In the genomic region with DNA sequence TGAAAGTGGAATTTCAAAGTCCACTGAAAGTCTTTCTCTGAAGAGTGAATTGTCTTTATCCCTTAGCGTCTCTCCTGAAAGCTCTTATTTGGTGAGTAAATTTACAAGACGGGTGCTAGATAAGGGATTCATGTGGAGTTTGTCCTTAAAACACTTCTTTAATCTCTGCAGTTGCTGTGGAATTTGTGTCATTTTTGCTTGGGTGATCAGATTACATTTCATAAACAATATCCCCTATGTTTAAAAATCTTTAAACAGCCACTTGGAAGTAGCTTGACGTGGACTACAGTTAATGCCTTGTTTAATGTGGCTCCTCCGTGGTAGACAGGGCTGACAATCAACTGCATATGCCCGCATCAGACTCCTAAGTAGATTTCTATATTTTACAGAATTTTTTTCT, we compare ENCODE assay signal across 23 cellular contexts.
DNase-seq lines count a peak whose midpoint lies in the region; ATAC-seq, FAIRE-seq and TF ChIP-seq lines count a peak whose summit lies in the region.
"Had no signal": no experiment of that assay in that cellular context is flagged by ENCODE, and none has a peak within 500 bp of the region (broad histone marks: within the 10 kb centered on the region; RNA-seq: fewer than 3 reads in every experiment).

No MANE protein-coding gene starts in this region.

- ATAC-seq in A549 (no peak), HG02623 (IDR thresholded peaks at IDR 0.05; ENCODE audit: unreplicated experiment) (no peak), HG02798 (IDR thresholded peaks at IDR 0.05; ENCODE audit: poor library complexity, unreplicated experiment) (no peak)
- ATAC-seq: gastroesophageal sphincter; left cardiac atrium; naive thymus-derived CD4-positive, alpha-beta T cell; sciatic nerve; stimulated activated effector memory CD8-positive, alpha-beta T cell treated with anti-CD3 and anti-CD28 coated beads, Interleukin-12 subunit alpha, Interleukin-12 subunit beta, amount 100 ng/mL, for 72 hours had no signal

- H3K9me3 ChIP-seq in A549 (no peaks in the 10 kb centered on the region), SK-N-MC (ENCODE audit: low read depth, low read length) (no peaks in the 10 kb centered on the region), ovary (no peaks in the 10 kb centered on the region)
- H3K9me3 ChIP-seq: gastroesophageal sphincter had no signal

- POLR2A ChIA-PET in A549 (lab: Yijun Ruan, JAX) = interaction anchor here (0.6 to 1.2 kb wide), 2 partner anchors 146 to 405 kb away, joined by 4 to 5 read pairs; partner anchors contain the start of gene CYP24A1

- peak overlapping the region; percentile 43 for H3K9ac ChIP-seq in SK-N-MC (ENCODE audit: insufficient read length)

- 10% methylated on average over 5 of the region's 5 CpGs for WGBS in A549 (ENCODE audit: missing lambda C conversion rate)
- WGBS in ovary, 3 donors = 29 to 51% (median 37%) methylated on average over 5 of the region's 5 CpGs

- FAIRE-seq in A549 (lab: Jason Lieb, UNC) = no peak
- FAIRE-seq: GM19239 had no signal

- H3K4me2 ChIP-seq in A549 = peak overlapping the region; percentile 73

- no peak for TF ChIP-seq POLR2A in A549 (IDR thresholded peaks at IDR 0.05; ENCODE audit: low read length)
- TF ChIP-seq POLR2A in ovary (IDR thresholded peaks at IDR 0.05) = no peak

- H3K4me3 ChIP-seq in A549 (no peak overlapping the region), SK-N-MC (no peak overlapping the region), ovary (no peak overlapping the region)
- H3K4me3 ChIP-seq: gastroesophageal sphincter had no signal

- no peak for TF ChIP-seq RAD21 in A549 (conservative IDR thresholded peaks at IDR 0.05 in 1 of 2, IDR thresholded peaks at IDR 0.05 in 1 of 2)

- DNase-seq in A549 (ENCODE audit: low read depth in 1 of 2, low spot score in 1 of 2) = peak in 1 of 2 experiments; percentile 33
- peak; percentile 47 for DNase-seq in HS-27A (ENCODE audit: low read depth)
- no peak for DNase-seq in SK-N-MC (ENCODE audit: low read depth, low spot score)
- DNase-seq in foreskin melanocyte = peak; percentile 74
- no peak for DNase-seq in ovary
- DNase-seq in SKM-1 (lab: John Stamatoyannopoulos, UW; ENCODE audit: unreplicated experiment) = no peak
- DNase-seq: activated B cell treated with CpG ODN at 0.5 μM for 24 hours; activated CD4-positive, alpha-beta T cell treated with anti-CD3 and anti-CD28 coated beads, Interleukin-2, amount 50 U/mL, for 48 hours; activated naive CD4-positive, alpha-beta T cell treated with Interleukin-2 at 50 U/mL for 16 hours; caudate nucleus; CD4-positive, CD25-positive, alpha-beta regulatory T cell; GF-D8; left cardiac atrium; naive thymus-derived CD4-positive, alpha-beta T cell; NCI-H748 treated with DMSO at 0.1 percent for 48 hours; SIG-M5 had no signal

- CTCF ChIA-PET in A549 (lab: Yijun Ruan, JAX) = interaction anchor here (1.0 to 1.4 kb wide), 2 partner anchors 13 to 171 kb away, joined by 3 to 6 read pairs; no protein-coding TSS in a partner anchor

- H3K4me1 ChIP-seq in A549 (peaks cover 68% of the 10 kb centered on the region), ovary (ENCODE audit: insufficient read depth) (no peaks in the 10 kb centered on the region)

- H3K27ac ChIP-seq in A549 = peak overlapping the region; percentile 79 to 92
- H3K27ac ChIP-seq in SK-N-MC = peak overlapping the region; percentile 65; the same call in 1 of the 2 replicates
- no peak overlapping the region for H3K27ac ChIP-seq in ovary
- H3K27ac ChIP-seq: epithelial cell of prostate, gastroesophageal sphincter had no signal

- intact Hi-C loops in ovary (cut with DNase I) = no loop called here

- no peaks in the 10 kb centered on the region for H3K36me3 ChIP-seq in SK-N-MC (ENCODE audit: insufficient read depth, low read length)
- H3K36me3 ChIP-seq in ovary = no peaks in the 10 kb centered on the region
- H3K36me3 ChIP-seq: gastroesophageal sphincter had no signal

- TF ChIP-seq CTCF in A549 (IDR thresholded peaks at IDR 0.05) (no peak), ovary (IDR thresholded peaks at IDR 0.05) (no peak)

- no peaks in the 10 kb centered on the region for H3K27me3 ChIP-seq in ovary
- H3K27me3 ChIP-seq: gastroesophageal sphincter had no signal

- TF ChIP-seq EP300 in A549 (IDR thresholded peaks at IDR 0.05) (no peak), ovary (IDR thresholded peaks at IDR 0.05) (no peak)

TF ChIP-seq in A549, 52 proteins besides CTCF, POLR2A, EP300 and RAD21:
- TF ChIP-seq JUN (IDR thresholded peaks at IDR 0.05) = no peak
- no peak for TF ChIP-seq ZFP36 (IDR thresholded peaks at IDR 0.05; ENCODE audit: borderline replicate concordance, partially characterized antibody)
- TF ChIP-seq HOXA7 (CRISPR knock-in tag; IDR thresholded peaks at IDR 0.05) = no peak
- TF ChIP-seq ESRRA (IDR thresholded peaks at IDR 0.05; ENCODE audit: borderline replicate concordance, low read length) = no peak
- no peak for TF ChIP-seq MAFK (IDR thresholded peaks at IDR 0.05; ENCODE audit: partially characterized antibody)
- TF ChIP-seq GATA3 (IDR thresholded peaks at IDR 0.05; ENCODE audit: borderline replicate concordance) = no peak
- TF ChIP-seq SMC3 (IDR thresholded peaks at IDR 0.05) = no peak
- no peak for TF ChIP-seq PHF8 (IDR thresholded peaks at IDR 0.05; ENCODE audit: borderline replicate concordance, low read depth)
- no peak for TF ChIP-seq REST (IDR thresholded peaks at IDR 0.05)
- TF ChIP-seq MYC (IDR thresholded peaks at IDR 0.05; ENCODE audit: borderline replicate concordance, low read length) = no peak
- no peak for TF ChIP-seq RFX5 (IDR thresholded peaks at IDR 0.05)
- TF ChIP-seq RCOR1 (IDR thresholded peaks at IDR 0.05; ENCODE audit: low read depth, low read length) = no peak
- TF ChIP-seq ZSCAN20 (CRISPR knock-in tag; IDR thresholded peaks at IDR 0.05) = no peak
- TF ChIP-seq, protein P1, sequence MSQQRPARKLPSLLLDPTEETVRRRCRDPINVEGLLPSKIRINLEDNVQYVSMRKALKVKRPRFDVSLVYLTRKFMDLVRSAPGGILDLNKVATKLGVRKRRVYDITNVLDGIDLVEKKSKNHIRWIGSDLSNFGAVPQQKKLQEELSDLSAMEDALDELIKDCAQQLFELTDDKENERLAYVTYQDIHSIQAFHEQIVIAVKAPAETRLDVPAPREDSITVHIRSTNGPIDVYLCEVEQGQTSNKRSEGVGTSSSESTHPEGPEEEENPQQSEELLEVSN (IDR thresholded peaks at IDR 0.05; ENCODE audit: borderline replicate concordance, low read depth) = no peak
- TF ChIP-seq MAZ (IDR thresholded peaks at IDR 0.05; ENCODE audit: borderline replicate concordance, low read depth, low read length) = no peak
- TF ChIP-seq NPAS2 (CRISPR knock-in tag; IDR thresholded peaks at IDR 0.05; ENCODE audit: borderline replicate concordance) = no peak
- TF ChIP-seq, protein P2, sequence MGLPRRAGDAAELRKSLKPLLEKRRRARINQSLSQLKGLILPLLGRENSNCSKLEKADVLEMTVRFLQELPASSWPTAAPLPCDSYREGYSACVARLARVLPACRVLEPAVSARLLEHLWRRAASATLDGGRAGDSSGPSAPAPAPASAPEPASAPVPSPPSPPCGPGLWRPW (IDR thresholded peaks at IDR 0.05) = no peak

Comparison
In these comparisons a context has a peak if more than half of its experiments do, and no peak if none do; other contexts are left out.
1. DNase-seq: peak in HS-27A (single experiment) and foreskin melanocyte (single experiment); none in SK-N-MC (single experiment), ovary (0 of 5) and SKM-1 (single experiment).
2. H3K27ac ChIP-seq: peak in A549 (2 of 2) and SK-N-MC (single experiment); none in ovary (0 of 2).